In genomic region chr20:31569163-31570020, GRCh38 we compare ENCODE assay signal across 8 cellular contexts. TPM values are rescaled to one million over a fixed set of nuclear protein-coding genes. Genes with fewer than 3 reads are reported as not detected.
DNase-seq lines count a peak whose midpoint lies in the region; ATAC-seq and TF ChIP-seq lines count a peak whose summit lies in the region.

No MANE protein-coding gene starts in this region.

- H3K27me3 ChIP-seq in endodermal cell (ENCODE audit: control insufficient read depth, insufficient read depth, low read length, poor library complexity, severe bottlenecking) (no peaks in the 10 kb centered on the region), stomach smooth muscle (ENCODE audit: control insufficient read depth in 1 of 2, insufficient read depth in 2 of 2, low read length in 2 of 2) (no peaks in the 10 kb centered on the region)

- H3K27ac Mint-ChIP-seq in activated CD8-positive, alpha-beta memory T cell treated with anti-CD3 and anti-CD28 coated beads, Interleukin-2, amount 10 ng/mL, durations not matched to agents 7 days and 5 days: no peak overlapping the region
- peak overlapping the region; percentile 91 for H3K27ac Mint-ChIP-seq in endodermal cell
- peak overlapping the region in 4 of 10 donors; percentile 19 to 90 (median 70) for H3K27ac Mint-ChIP-seq in naive thymus-derived CD8-positive, alpha-beta T cell

- peak overlapping the region; percentile 83 for H3K27ac ChIP-seq in endodermal cell (ENCODE audit: low read depth, low read length)
- H3K27ac ChIP-seq in stomach smooth muscle (ENCODE audit: low read length): peak overlapping the region; percentile 60

- H3K4me3 ChIP-seq in endodermal cell (ENCODE audit: low read length) (no peak overlapping the region), stomach smooth muscle (ENCODE audit: low read length in 2 of 2) (no peak overlapping the region)

- H3K27me3 Mint-ChIP-seq in activated CD8-positive, alpha-beta memory T cell treated with anti-CD3 and anti-CD28 coated beads, Interleukin-2, amount 10 ng/mL, durations not matched to agents 7 days and 5 days: no peaks in the 10 kb centered on the region
- H3K27me3 Mint-ChIP-seq in endodermal cell (ENCODE audit: insufficient read depth): no peaks in the 10 kb centered on the region
- no peaks in the 10 kb centered on the region for H3K27me3 Mint-ChIP-seq in naive thymus-derived CD8-positive, alpha-beta T cell

- peaks cover 6% of the 10 kb centered on the region for H3K36me3 Mint-ChIP-seq in activated CD8-positive, alpha-beta memory T cell treated with anti-CD3 and anti-CD28 coated beads, Interleukin-2, amount 10 ng/mL, durations not matched to agents 7 days and 5 days
- peaks cover 17% of the 10 kb centered on the region for H3K36me3 Mint-ChIP-seq in endodermal cell (ENCODE audit: low read depth)
- peaks cover 0 to 33% (median 3%) of the 10 kb centered on the region in 3 donors for H3K36me3 Mint-ChIP-seq in naive thymus-derived CD8-positive, alpha-beta T cell

- H3K9me3 ChIP-seq in endodermal cell (ENCODE audit: control insufficient read depth, low read length) (no peaks in the 10 kb centered on the region), stomach smooth muscle (ENCODE audit: control insufficient read depth in 2 of 2, low read length in 2 of 2) (no peaks in the 10 kb centered on the region)

- POLR2A ChIA-PET in naive thymus-derived CD8-positive, alpha-beta T cell (lab: Charles Lee): interaction anchor here (0.9 to 4.3 kb wide), 3 partner anchors 8 to 43 kb away, joined by 3 to 36 read pairs (median 4); partner anchors contain the start of gene ID1

- peaks cover 20% of the 10 kb centered on the region for H3K4me1 Mint-ChIP-seq in activated CD8-positive, alpha-beta memory T cell treated with anti-CD3 and anti-CD28 coated beads, Interleukin-2, amount 10 ng/mL, durations not matched to agents 7 days and 5 days
- peaks cover 54% of the 10 kb centered on the region for H3K4me1 Mint-ChIP-seq in endodermal cell
- H3K4me1 Mint-ChIP-seq in naive thymus-derived CD8-positive, alpha-beta T cell: peaks cover 3 to 35% (median 26%) of the 10 kb centered on the region in 4 donors

- CTCF ChIA-PET in activated CD8-positive, alpha-beta memory T cell treated with anti-CD3 and anti-CD28 coated beads, Interleukin-2, amount 10 ng/mL, durations not matched to agents 7 days and 5 days (lab: Charles Lee): interaction anchor here (0.6 to 31.0 kb wide), 17 partner anchors 9 to 169 kb away, joined by 3 to 1101 read pairs (median 4); partner anchors contain the start of genes BCL2L1, HM13, ID1 and TPX2

- peaks cover 31% of the 10 kb centered on the region for H3K36me3 ChIP-seq in endodermal cell (ENCODE audit: control insufficient read depth, insufficient read depth, low read length)
- peaks cover 7 to 18% of the 10 kb centered on the region in 2 donors for H3K36me3 ChIP-seq in stomach smooth muscle (ENCODE audit: control insufficient read depth in 2 of 2, insufficient read depth in 2 of 2, low read length in 2 of 2)

- no peak overlapping the region for H3K4me3 Mint-ChIP-seq in activated CD8-positive, alpha-beta memory T cell treated with anti-CD3 and anti-CD28 coated beads, Interleukin-2, amount 10 ng/mL, durations not matched to agents 7 days and 5 days
- no peak overlapping the region for H3K4me3 Mint-ChIP-seq in endodermal cell
- H3K4me3 Mint-ChIP-seq in naive thymus-derived CD8-positive, alpha-beta T cell: no peak overlapping the region

- no peaks in the 10 kb centered on the region for H3K9me3 Mint-ChIP-seq in activated CD8-positive, alpha-beta memory T cell treated with anti-CD3 and anti-CD28 coated beads, Interleukin-2, amount 10 ng/mL, durations not matched to agents 7 days and 5 days (ENCODE audit: low read depth)
- no peaks in the 10 kb centered on the region for H3K9me3 Mint-ChIP-seq in endodermal cell
- H3K9me3 Mint-ChIP-seq in naive thymus-derived CD8-positive, alpha-beta T cell: no peaks in the 10 kb centered on the region

- peak; percentile 97 for TF ChIP-seq CTCF in endodermal cell (conservative IDR thresholded peaks at IDR 0.05)

- H3K4me1 ChIP-seq in endodermal cell (ENCODE audit: control insufficient read depth, insufficient read depth, low read length) (peaks cover 9% of the 10 kb centered on the region), stomach smooth muscle (ENCODE audit: control insufficient read depth, insufficient read depth, low read length) (peaks cover 25% of the 10 kb centered on the region)

- H3K9ac ChIP-seq in endodermal cell (ENCODE audit: extremely low read depth, low read length, poor library complexity, severe bottlenecking) (no peak overlapping the region), stomach smooth muscle (ENCODE audit: low read length in 2 of 2) (no peak overlapping the region)

- WGBS in endodermal cell (ENCODE audit: insufficient coverage in 1 of 2, insufficient read length in 1 of 2), 2 experiments: 54 to 68% methylated on average over 5 to 9 of the region's 10 CpGs

- no peak for ATAC-seq in activated CD8-positive, alpha-beta memory T cell treated with anti-CD3 and anti-CD28 coated beads, Interleukin-2, amount 10 ng/mL, durations not matched to agents 7 days and 5 days
- ATAC-seq in naive thymus-derived CD8-positive, alpha-beta T cell: peak; percentile 33 to 45
- ATAC-seq in GM19328 (IDR thresholded peaks at IDR 0.05; ENCODE audit: unreplicated experiment): no peak

- DNase-seq in SIG-M5 treated with dmso at 0.1 percent for 504 hours (lab: John Stamatoyannopoulos, UW; ENCODE audit: unreplicated experiment) (peak; percentile 35), SIG-M5 (lab: John Stamatoyannopoulos, UW) (no peak), NCI-H226 (peak; percentile 69), endodermal cell (peak; percentile 90)
- peak; percentile 72 for DNase-seq in activated CD8-positive, alpha-beta memory T cell treated with anti-CD3 and anti-CD28 coated beads, Interleukin-2, amount 10 ng/mL, durations not matched to agents 7 days and 5 days
- DNase-seq in naive thymus-derived CD8-positive, alpha-beta T cell: peak; percentile 41 to 77 (median 68)

RNA-seq across cellular contexts. Expression of gene ID1, which starts 35.7 kb away (rescaled TPM):
- not detected for total RNA-seq in activated CD8-positive, alpha-beta memory T cell treated with anti-CD3 and anti-CD28 coated beads, Interleukin-2, amount 10 ng/mL, durations not matched to agents 7 days and 5 days
- total RNA-seq in endodermal cell: 100 to 1,000 TPM; 380 to 447 TPM
- polyA plus RNA-seq in endodermal cell (2013, experiment 1 of 2): 223 TPM
- 194 TPM for polyA plus RNA-seq in endodermal cell (2013, experiment 2 of 2)
- 1 to 10 TPM in 1 of 2 experiments, under 1 TPM in 1; 0.88 to 1.3 TPM for total RNA-seq in naive thymus-derived CD8-positive, alpha-beta T cell
- under 1 TPM; 0.29 to 0.87 (median 0.51) TPM for polyA plus RNA-seq in naive thymus-derived CD8-positive, alpha-beta T cell

RNA-seq across cellular contexts. Expression of gene HM13, which starts 55.1 kb away (rescaled TPM):
- 100 to 1,000 TPM; 151 to 152 TPM for total RNA-seq in activated CD8-positive, alpha-beta memory T cell treated with anti-CD3 and anti-CD28 coated beads, Interleukin-2, amount 10 ng/mL, durations not matched to agents 7 days and 5 days
- total RNA-seq in endodermal cell: 100 to 1,000 TPM; 120 to 206 TPM
- 85.1 TPM for polyA plus RNA-seq in endodermal cell (2013, experiment 1 of 2)
- polyA plus RNA-seq in endodermal cell (2013, experiment 2 of 2): 81.4 TPM
- total RNA-seq in naive thymus-derived CD8-positive, alpha-beta T cell: 100 to 1,000 TPM; 105 to 109 TPM
- polyA plus RNA-seq in naive thymus-derived CD8-positive, alpha-beta T cell: 100 to 1,000 TPM in 2 of 3 donors, 10 to 100 TPM in 1; 96.5 to 115 (median 113) TPM

Comparison
In these comparisons a context has a peak if more than half of its experiments do, and no peak if none do; other contexts are left out.
1. ATAC-seq: peak in naive thymus-derived CD8-positive, alpha-beta T cell (2 of 2); none in activated CD8-positive, alpha-beta memory T cell treated with anti-CD3 and anti-CD28 coated beads, Interleukin-2, amount 10 ng/mL, durations not matched to agents 7 days and 5 days (single experiment) and GM19328 (single experiment).
2. RNA of gene ID1, which starts 35.7 kb away (total RNA-seq): 380 to 447 TPM in endodermal cell; 0.88 to 1.3 TPM in naive thymus-derived CD8-positive, alpha-beta T cell and not detected in activated CD8-positive, alpha-beta memory T cell treated with anti-CD3 and anti-CD28 coated beads, Interleukin-2, amount 10 ng/mL, durations not matched to agents 7 days and 5 days; every median in the first group is over 100 times any median in the second.